In the genomic region with DNA sequence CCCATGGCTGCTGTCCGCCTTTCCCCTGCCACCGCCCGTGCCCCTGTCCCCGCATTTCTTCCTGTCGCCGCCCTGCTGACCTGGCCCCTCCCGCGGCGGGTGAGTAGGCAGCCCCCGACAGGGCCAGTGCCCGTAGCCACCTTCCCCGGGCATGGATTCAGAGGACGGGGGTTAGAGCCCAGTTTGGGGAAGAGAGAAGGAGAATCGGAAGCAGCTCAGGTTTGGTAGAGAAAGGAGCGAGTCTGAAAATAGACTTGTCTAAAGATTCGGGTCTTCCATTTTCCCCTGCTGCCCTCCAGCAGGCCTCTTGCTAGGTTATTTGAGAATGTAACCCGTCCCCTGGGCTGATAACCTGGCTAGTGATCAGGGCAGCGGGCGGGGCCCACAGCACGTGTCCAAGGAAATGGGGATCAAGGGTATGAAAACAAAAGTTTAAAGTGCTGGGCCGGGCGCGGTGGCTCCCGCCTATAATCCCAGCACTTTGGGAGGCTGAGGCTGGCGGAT, we compare ENCODE assay signal across 8 cellular contexts. TPM values are rescaled to one million over a fixed set of nuclear protein-coding genes. Genes with fewer than 3 reads are reported as not detected.
DNase-seq lines count a peak whose midpoint lies in the region; ATAC-seq and TF ChIP-seq lines count a peak whose summit lies in the region.

No MANE protein-coding gene starts in this region.

- H3K4me1 ChIP-seq in iPS DF 6.9 (ENCODE audit: control insufficient read depth, insufficient read depth, low read length) (peaks cover 16% of the 10 kb centered on the region; the same call in 1 of the 2 replicates), thoracic aorta (ENCODE audit: control insufficient read depth in 1 of 2, low read depth in 2 of 2) (peaks cover 0 to 2% of the 10 kb centered on the region in 2 donors)

- ATAC-seq in thoracic aorta (ENCODE audit: insufficient number of reproducible peaks, low FRiP score, low read depth) (no peak), HG03439 (IDR thresholded peaks at IDR 0.05; ENCODE audit: unreplicated experiment) (no peak)

- H3K36me3 ChIP-seq in iPS DF 6.9 (ENCODE audit: control insufficient read depth, insufficient read depth, low read length) (no peaks in the 10 kb centered on the region), thoracic aorta (no peaks in the 10 kb centered on the region)

- no CpG with 5 or more reads among the region's 25 CpGs for WGBS in iPS DF 6.9 (ENCODE audit: insufficient coverage, insufficient read length)

- peak; percentile 69 for DNase-seq in activated effector memory CD4-positive, alpha-beta T cell treated with anti-CD3 and anti-CD28 coated beads, Interleukin-2, amount 50 U/mL, for 16 hours
- no peak for DNase-seq in activated effector memory CD4-positive, alpha-beta T cell treated with Interleukin-2 at 50 U/mL for 16 hours
- peak; percentile 51 for DNase-seq in RKO (ENCODE audit: low spot score)
- no peak for DNase-seq in iPS DF 6.9 (ENCODE audit: low read depth, low spot score)
- DNase-seq in thoracic aorta (ENCODE audit: low spot score) = no peak
- DNase-seq in NCI-H2029 treated with DMSO at 0.1 percent for 48 hours (lab: John Stamatoyannopoulos, UW) = no peak
- DNase-seq in midbrain (lab: John Stamatoyannopoulos, UW) = no peak

- H3K27me3 ChIP-seq in iPS DF 6.9 (ENCODE audit: control insufficient read depth, insufficient read depth, low read length) (no peaks in the 10 kb centered on the region), thoracic aorta (replicated peaks; ENCODE audit: insufficient read depth) (peaks cover 15% of the 10 kb centered on the region)

- TF ChIP-seq CTCF in thoracic aorta (IDR thresholded peaks at IDR 0.05) = no peak

- no peak overlapping the region for H3K27ac ChIP-seq in iPS DF 6.9 (ENCODE audit: low read length)
- no peak overlapping the region for H3K27ac ChIP-seq in thoracic aorta

- H3K9me3 ChIP-seq in iPS DF 6.9 (ENCODE audit: control insufficient read depth, insufficient read depth, low read length) (no peaks in the 10 kb centered on the region), thoracic aorta (no peaks in the 10 kb centered on the region)

- H3K4me3 ChIP-seq in iPS DF 6.9 (ENCODE audit: low read length) (peak overlapping the region; percentile 54; the same call in 1 of the 2 replicates), thoracic aorta (peak overlapping the region; percentile 58)

RNA-seq across cellular contexts. Expression of a gene that starts 7.9 kb away (rescaled TPM):
- 1 to 10 TPM in 1 of 2 donors, not detected in 1; 1.5 TPM for total RNA-seq in thoracic aorta

RNA-seq across cellular contexts. Expression of a gene that starts 13.2 kb away (rescaled TPM):
- not detected for total RNA-seq in thoracic aorta

RNA-seq across cellular contexts. Expression of a gene that starts 15.3 kb away (rescaled TPM):
- total RNA-seq in thoracic aorta = 100 to 1,000 TPM; 274 to 461 TPM

RNA-seq across cellular contexts. Expression of a gene that starts 18.9 kb away (rescaled TPM):
- total RNA-seq in thoracic aorta = 100 to 1,000 TPM in 1 of 2 donors, 10 to 100 TPM in 1; 19.9 to 120 TPM

RNA-seq across cellular contexts. Expression of a gene that starts 19.0 kb away (rescaled TPM):
- total RNA-seq in thoracic aorta = 10 to 100 TPM; 19.0 to 24.7 TPM

Comparison
In these comparisons a context has a peak if more than half of its experiments do, and no peak if none do; other contexts are left out.
1. DNase-seq: peak in activated effector memory CD4-positive, alpha-beta T cell treated with anti-CD3 and anti-CD28 coated beads, Interleukin-2, amount 50 U/mL, for 16 hours (single experiment) and RKO (single experiment); none in activated effector memory CD4-positive, alpha-beta T cell treated with Interleukin-2 at 50 U/mL for 16 hours (single experiment), iPS DF 6.9 (single experiment), thoracic aorta (single experiment), NCI-H2029 treated with DMSO at 0.1 percent for 48 hours (single experiment) and midbrain (single experiment).